ENCODE assay signal across 8 cellular contexts in the genomic region with DNA sequence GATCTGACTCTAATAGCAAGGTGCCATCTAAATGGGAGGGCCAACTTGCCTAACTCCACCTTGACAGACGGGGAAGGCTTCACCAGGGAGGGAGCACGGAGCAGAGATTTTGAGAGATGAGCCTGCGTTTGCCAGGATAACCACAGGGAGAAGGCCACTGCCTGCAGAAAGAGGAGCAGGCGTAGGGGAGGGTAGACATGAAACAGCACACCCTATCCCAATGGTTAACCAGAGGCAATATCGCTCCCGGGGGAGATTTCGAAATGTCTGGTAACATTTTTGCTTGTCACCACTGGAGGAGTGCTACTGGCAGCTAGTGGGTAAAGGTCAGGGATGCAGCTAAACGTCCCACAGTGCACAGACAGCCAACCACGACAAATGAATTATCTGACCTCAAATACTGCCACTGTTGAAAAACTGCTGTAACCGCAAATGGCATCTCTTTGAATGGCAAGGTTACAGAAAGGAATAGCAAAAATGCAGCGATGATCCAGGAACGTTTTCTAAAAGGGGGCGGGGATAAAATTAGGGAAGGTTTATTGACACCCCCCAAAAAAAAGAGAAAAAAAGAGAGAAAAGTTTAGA.
A peak's percentile ranks its signal among the peaks of the same experiment; 100 is the strongest.
DNase-seq lines count a peak whose midpoint lies in the region; ATAC-seq lines count a peak whose summit lies in the region.

No MANE protein-coding gene starts in this region.

- POLR2A ChIA-PET in activated naive CD8-positive, alpha-beta T cell treated with anti-CD3 and anti-CD28 coated beads, Interleukin-2, amount 10 ng/mL, durations not matched to agents 7 days and 5 days (lab: Charles Lee): interaction anchor here (1.2 to 3.3 kb wide), 2 partner anchors 16 to 126 kb away, joined by 6 to 18 read pairs; a partner anchor contains a TSS

- peaks cover 20% of the 10 kb centered on the region for H3K4me1 Mint-ChIP-seq in activated naive CD8-positive, alpha-beta T cell treated with anti-CD3 and anti-CD28 coated beads, Interleukin-2, amount 10 ng/mL, durations not matched to agents 7 days and 5 days
- peaks cover 23 to 27% of the 10 kb centered on the region in 2 donors for H3K4me1 Mint-ChIP-seq in immature natural killer cell

- peak; percentile 91 for ATAC-seq in Right ventricle myocardium inferior
- ATAC-seq in HG02852 (IDR thresholded peaks at IDR 0.05; ENCODE audit: unreplicated experiment): peak; percentile 70
- ATAC-seq in activated naive CD8-positive, alpha-beta T cell treated with anti-CD3 and anti-CD28 coated beads, Interleukin-2, amount 10 ng/mL, durations not matched to agents 7 days and 5 days (ENCODE audit: low read depth): peak; percentile 38

- peak overlapping the region; percentile 83 for H3K27ac Mint-ChIP-seq in activated naive CD8-positive, alpha-beta T cell treated with anti-CD3 and anti-CD28 coated beads, Interleukin-2, amount 10 ng/mL, durations not matched to agents 7 days and 5 days
- H3K27ac Mint-ChIP-seq in immature natural killer cell: peak overlapping the region; percentile 46 to 82 (median 69)

- H3K9me3 Mint-ChIP-seq in activated naive CD8-positive, alpha-beta T cell treated with anti-CD3 and anti-CD28 coated beads, Interleukin-2, amount 10 ng/mL, durations not matched to agents 7 days and 5 days: peaks cover 3% of the 10 kb centered on the region
- peaks cover 5 to 16% (median 10%) of the 10 kb centered on the region in 6 donors for H3K9me3 Mint-ChIP-seq in immature natural killer cell

- no peaks in the 10 kb centered on the region for H3K27me3 Mint-ChIP-seq in activated naive CD8-positive, alpha-beta T cell treated with anti-CD3 and anti-CD28 coated beads, Interleukin-2, amount 10 ng/mL, durations not matched to agents 7 days and 5 days
- H3K27me3 Mint-ChIP-seq in immature natural killer cell (ENCODE audit: low read depth in 3 of 3): peaks cover 0 to 2% (median 0%) of the 10 kb centered on the region in 3 donors

- H3K36me3 Mint-ChIP-seq in activated naive CD8-positive, alpha-beta T cell treated with anti-CD3 and anti-CD28 coated beads, Interleukin-2, amount 10 ng/mL, durations not matched to agents 7 days and 5 days: peaks cover 15% of the 10 kb centered on the region
- peaks cover 4 to 6% (median 5%) of the 10 kb centered on the region in 3 donors for H3K36me3 Mint-ChIP-seq in immature natural killer cell

- DNase-seq in Right ventricle myocardium inferior (ENCODE audit: missing footprints): no peak
- DNase-seq in cardiac septum (ENCODE audit: low spot score): no peak
- DNase-seq in NCI-H460 (ENCODE audit: extremely low read depth, low read depth): peak; percentile 81
- DNase-seq in activated naive CD8-positive, alpha-beta T cell treated with anti-CD3 and anti-CD28 coated beads, Interleukin-2, amount 10 ng/mL, durations not matched to agents 7 days and 5 days: no peak
- DNase-seq in immature natural killer cell: peak in 2 of 3 donors; percentile 31 to 36
- peak; percentile 38 for DNase-seq in stromal cell of bone marrow (ENCODE audit: low read depth)
- no peak for DNase-seq in NCI-H774 (lab: John Stamatoyannopoulos, UW)

- intact Hi-C loops in Right ventricle myocardium inferior (cut with DNase I): loop anchor here (2.0 to 5.0 kb wide), 4 partner anchors 178 to 478 kb away; no protein-coding TSS in a partner anchor
- intact Hi-C loops in cardiac septum (cut with DNase I): loop anchor here (5.0 to 10.0 kb wide), 2 partner anchors 275 to 423 kb away; no protein-coding TSS in a partner anchor

- peak overlapping the region; percentile 58 for H3K4me3 Mint-ChIP-seq in activated naive CD8-positive, alpha-beta T cell treated with anti-CD3 and anti-CD28 coated beads, Interleukin-2, amount 10 ng/mL, durations not matched to agents 7 days and 5 days
- peak overlapping the region; percentile 73 to 90 (median 80) for H3K4me3 Mint-ChIP-seq in immature natural killer cell

Comparison
In these comparisons a context has a peak if more than half of its experiments do, and no peak if none do; other contexts are left out.
1. ATAC-seq: peak in every context shown above with its lines; median percentile 91 in Right ventricle myocardium inferior; 70 in HG02852; 38 in activated naive CD8-positive, alpha-beta T cell treated with anti-CD3 and anti-CD28 coated beads, Interleukin-2, amount 10 ng/mL, durations not matched to agents 7 days and 5 days.
2. DNase-seq: peak in NCI-H460 (single experiment), immature natural killer cell (2 of 3) and stromal cell of bone marrow (single experiment); none in Right ventricle myocardium inferior (single experiment), cardiac septum (single experiment), activated naive CD8-positive, alpha-beta T cell treated with anti-CD3 and anti-CD28 coated beads, Interleukin-2, amount 10 ng/mL, durations not matched to agents 7 days and 5 days (single experiment) and NCI-H774 (single experiment).